8 cellular contexts compared by ENCODE assay signal in genomic region chr16:970766-971581, GRCh38. TPM values are rescaled to one million over a fixed set of nuclear protein-coding genes. Genes with fewer than 3 reads are reported as not detected.
A peak's percentile ranks its signal among the peaks of the same experiment; 100 is the strongest.
DNase-seq lines count a peak whose midpoint lies in the region; ATAC-seq and FAIRE-seq lines count a peak whose summit lies in the region.

Gene LMF1, minus strand, starts transcription at chr16:970984. Its CDS starts 4 bp downstream, at chr16:970980.

- H4K8ac ChIP-seq in mesenchymal stem cell (ENCODE audit: low read length): peak within 1 kb of the TSS; percentile 80

- H3K9me3 ChIP-seq in BLaER1: peaks cover 5% of the 10 kb centered on the region; the same call in 1 of the 2 replicates
- no peaks in the 10 kb centered on the region for H3K9me3 ChIP-seq in effector memory CD4-positive, alpha-beta T cell (ENCODE audit: control insufficient read depth, low read length)
- H3K9me3 ChIP-seq in mesenchymal stem cell (ENCODE audit: control insufficient read depth, low read length): no peaks in the 10 kb centered on the region

- FAIRE-seq in GM19239 (lab: Jason Lieb, UNC): peak; percentile 75

- peaks cover 53% of the 10 kb centered on the region for H3K4me1 ChIP-seq in BLaER1
- peaks cover 18% of the 10 kb centered on the region for H3K4me1 ChIP-seq in effector memory CD4-positive, alpha-beta T cell (ENCODE audit: control insufficient read depth, insufficient read depth, low read length, poor library complexity, severe bottlenecking)
- H3K4me1 ChIP-seq in mesenchymal stem cell (ENCODE audit: control insufficient read depth, insufficient read depth, low read depth, low read length): peaks cover 12% of the 10 kb centered on the region

- peak; percentile 100 for DNase-seq in GM19239 (ENCODE audit: insufficient read length, low spot score)
- peak; percentile 56 for DNase-seq in NK-92 (lab: John Stamatoyannopoulos, UW; ENCODE audit: unreplicated experiment)
- peak; percentile 97 for DNase-seq in activated CD8-positive, alpha-beta memory T cell treated with anti-CD3 and anti-CD28 coated beads for 24 hours
- DNase-seq in effector memory CD4-positive, alpha-beta T cell: peak; percentile 93 to 96 (median 95)
- peak; percentile 78 for DNase-seq in mesenchymal stem cell
- DNase-seq in stimulated activated CD8-positive, alpha-beta memory T cell treated with anti-CD3 and anti-CD28 coated beads, Interleukin-12 subunit alpha, Interleukin-12 subunit beta, amount 100 ng/mL, for 1 hour (ENCODE audit: low read depth): peak; percentile 96

- H3K36me3 ChIP-seq in BLaER1: peaks cover 20% of the 10 kb centered on the region
- H3K36me3 ChIP-seq in effector memory CD4-positive, alpha-beta T cell (ENCODE audit: control insufficient read depth, insufficient read depth, low read length): peaks cover 4% of the 10 kb centered on the region
- peaks cover 17 to 20% of the 10 kb centered on the region in 2 experiments for H3K36me3 ChIP-seq in mesenchymal stem cell (ENCODE audit: control insufficient read depth in 1 of 2, insufficient read depth in 2 of 2, low read depth in 1 of 2, low read length in 2 of 2)

- no peak within 1 kb of the TSS for H2BK15ac ChIP-seq in mesenchymal stem cell (ENCODE audit: low read depth, poor library complexity, severe bottlenecking)

- H2BK120ac ChIP-seq in mesenchymal stem cell (ENCODE audit: low read depth, low read length): no peak within 1 kb of the TSS

- peak within 1 kb of the TSS; percentile 100 for H3K4me2 ChIP-seq in BLaER1
- H3K4me2 ChIP-seq in mesenchymal stem cell (ENCODE audit: low read length, poor library complexity, severe bottlenecking): peak within 1 kb of the TSS; percentile 68

- peak within 1 kb of the TSS; percentile 94 for H3K9ac ChIP-seq in BLaER1
- H3K9ac ChIP-seq in mesenchymal stem cell (ENCODE audit: low read length): peak within 1 kb of the TSS; percentile 88

- peak within 1 kb of the TSS in 1 of 2 experiments; percentile 72 for H3K14ac ChIP-seq in mesenchymal stem cell (ENCODE audit: low read length in 2 of 2)

- no peak within 1 kb of the TSS for H2BK5ac ChIP-seq in mesenchymal stem cell (ENCODE audit: low read depth, low read length, poor library complexity, severe bottlenecking)

- H3K23ac ChIP-seq in mesenchymal stem cell (ENCODE audit: low read length in 2 of 2): no peak within 1 kb of the TSS

- H3K79me1 ChIP-seq in mesenchymal stem cell (replicated peaks; ENCODE audit: low read length, poor library complexity, severe bottlenecking): peaks cover 7% of the 10 kb centered on the region

- peaks cover 17% of the 10 kb centered on the region for H4K20me1 ChIP-seq in BLaER1

- H3K27ac ChIP-seq in BLaER1 (peak within 1 kb of the TSS; percentile 93), mesenchymal stem cell (ENCODE audit: low read length, poor library complexity, severe bottlenecking) (no peak within 1 kb of the TSS)
- H3K27ac ChIP-seq in effector memory CD4-positive, alpha-beta T cell (ENCODE audit: insufficient read depth, low read length, poor library complexity, severe bottlenecking): peak within 1 kb of the TSS; percentile 77

- peak within 1 kb of the TSS; percentile 76 for H4K91ac ChIP-seq in mesenchymal stem cell (ENCODE audit: low read length)

- H3K18ac ChIP-seq in mesenchymal stem cell (ENCODE audit: low read depth in 1 of 2, low read length in 2 of 2): peak within 1 kb of the TSS; percentile 28 to 88

- peaks cover 37% of the 10 kb centered on the region for H3K27me3 ChIP-seq in BLaER1
- no peaks in the 10 kb centered on the region for H3K27me3 ChIP-seq in effector memory CD4-positive, alpha-beta T cell (replicated peaks; ENCODE audit: control insufficient read depth, insufficient read depth, low read length, poor library complexity, severe bottlenecking)
- peaks cover 0 to 20% of the 10 kb centered on the region in 2 experiments for H3K27me3 ChIP-seq in mesenchymal stem cell (ENCODE audit: control insufficient read depth in 1 of 2, insufficient read depth in 1 of 2, low read length in 2 of 2)

- H2AK5ac ChIP-seq in mesenchymal stem cell (ENCODE audit: low read length, severe bottlenecking): no peak within 1 kb of the TSS

- peak; percentile 80 for ATAC-seq in HG03439 (IDR thresholded peaks at IDR 0.05; ENCODE audit: unreplicated experiment)

- 54% methylated on average over 49 of the region's 71 CpGs for WGBS in mesenchymal stem cell

- peak within 1 kb of the TSS; percentile 38 to 73 for H3K4ac ChIP-seq in mesenchymal stem cell (ENCODE audit: low read depth in 1 of 2, low read length in 2 of 2)

- peak within 1 kb of the TSS in 1 of 2 experiments; percentile 19 for H2BK12ac ChIP-seq in mesenchymal stem cell (ENCODE audit: low read length in 2 of 2)

- peak within 1 kb of the TSS; percentile 94 for H3K4me3 ChIP-seq in BLaER1
- peak within 1 kb of the TSS; percentile 91 for H3K4me3 ChIP-seq in effector memory CD4-positive, alpha-beta T cell (ENCODE audit: insufficient read depth, low read depth, low read length, poor library complexity, severe bottlenecking)
- peak within 1 kb of the TSS; percentile 73 to 83 for H3K4me3 ChIP-seq in mesenchymal stem cell (ENCODE audit: insufficient read depth in 1 of 2, low read depth in 1 of 2, low read length in 2 of 2)

- peak within 1 kb of the TSS; percentile 79 for H2AFZ ChIP-seq in mesenchymal stem cell (ENCODE audit: low read depth, low read length)

RNA-seq across cellular contexts. Expression of gene LMF1, which starts in this region (rescaled TPM):
- 4.3 TPM for polyA plus RNA-seq in mesenchymal stem cell (2013, experiment 1 of 2)
- 5.4 TPM for polyA plus RNA-seq in mesenchymal stem cell (2013, experiment 2 of 2)
